ENCODE assay signal across 15 cellular contexts in genomic region chr11:125162743-125163142, GRCh38. TPM values are rescaled to one million over a fixed set of nuclear protein-coding genes. Genes with fewer than 3 reads are reported as not detected.
DNase-seq lines count a peak whose midpoint lies in the region; ATAC-seq and TF ChIP-seq lines count a peak whose summit lies in the region.
"Had no signal": no experiment of that assay in that cellular context is flagged by ENCODE, and none has a peak within 500 bp of the region (broad histone marks: within the 10 kb centered on the region; RNA-seq: fewer than 3 reads in every experiment).

No MANE protein-coding gene starts in this region.

- peaks cover 4% of the 10 kb centered on the region; the same call in 1 of the 2 replicates for H3F3A ChIP-seq in GM23338 (replicated peaks; ENCODE audit: low read depth)

- no peaks in the 10 kb centered on the region for H3K9me3 ChIP-seq in HUES6 (ENCODE audit: control insufficient read depth, insufficient read depth, low read depth, low read length)
- no peaks in the 10 kb centered on the region for H3K9me3 ChIP-seq in iPS-20b (ENCODE audit: insufficient read depth, low read depth, low read length)
- H3K9me3 ChIP-seq: MG63 had no signal

- no peaks in the 10 kb centered on the region for H4K20me1 ChIP-seq in GM23338 (replicated peaks; ENCODE audit: insufficient read depth)

- H3K27ac Mint-ChIP-seq in GM23338 = peak overlapping the region; percentile 79; the same call in 1 of the 2 replicates
- H3K27ac Mint-ChIP-seq in neural crest cell (ENCODE audit: unreplicated experiment) = peak overlapping the region; percentile 60

- no peaks in the 10 kb centered on the region for H3K36me3 ChIP-seq in GM23338 (ENCODE audit: insufficient read depth)
- H3K36me3 ChIP-seq in HUES6 (ENCODE audit: control insufficient read depth, insufficient read depth, low read length) = no peaks in the 10 kb centered on the region
- H3K36me3 ChIP-seq in iPS-20b (ENCODE audit: insufficient read depth, low read depth, low read length) = no peaks in the 10 kb centered on the region

- H3K4me1 Mint-ChIP-seq in GM23338 = peaks cover 53% of the 10 kb centered on the region
- H3K4me1 Mint-ChIP-seq in neural crest cell = peaks cover 57% of the 10 kb centered on the region

- H3K27ac ChIP-seq in GM23338 (ENCODE audit: low read depth) = no peak overlapping the region
- no peak overlapping the region for H3K27ac ChIP-seq in HUES6 (ENCODE audit: low read depth, low read length)
- H3K27ac ChIP-seq in iPS-20b (ENCODE audit: low read length) = peak overlapping the region; percentile 80

- H3K27me3 ChIP-seq in GM23338 (ENCODE audit: insufficient read depth) = peaks cover 27% of the 10 kb centered on the region
- peaks cover 27% of the 10 kb centered on the region for H3K27me3 ChIP-seq in HUES6 (ENCODE audit: control insufficient read depth, insufficient read depth, low read length)
- peaks cover 26% of the 10 kb centered on the region for H3K27me3 ChIP-seq in iPS-20b (ENCODE audit: insufficient read depth, low read length)
- H3K27me3 ChIP-seq: MG63 had no signal

- H2AFZ ChIP-seq in GM23338 = no peak overlapping the region

- no peaks in the 10 kb centered on the region for H3K9me3 Mint-ChIP-seq in GM23338
- no peaks in the 10 kb centered on the region for H3K9me3 Mint-ChIP-seq in neural crest cell

- H3K4me3 Mint-ChIP-seq in GM23338 (peak overlapping the region; percentile 74), neural crest cell (peak overlapping the region; percentile 92)

- H3K9ac ChIP-seq in HUES6 (ENCODE audit: low read length) = no peak overlapping the region
- H3K9ac ChIP-seq in iPS-20b (ENCODE audit: low read depth, low read length) = peak overlapping the region; percentile 83; the same call in 1 of the 2 replicates

- no peaks in the 10 kb centered on the region for H3K36me3 Mint-ChIP-seq in GM23338 (ENCODE audit: low read depth)
- H3K36me3 Mint-ChIP-seq in neural crest cell (ENCODE audit: low read depth) = no peaks in the 10 kb centered on the region

- H3K4me2 ChIP-seq in GM23338 = peak overlapping the region; percentile 97

- H3K27me3 Mint-ChIP-seq in GM23338 (ENCODE audit: insufficient read depth, low read depth, poor library complexity) (peaks cover 38% of the 10 kb centered on the region), neural crest cell (ENCODE audit: low read depth) (peaks cover 12% of the 10 kb centered on the region)

- TF ChIP-seq CTCF in GM23338 (conservative IDR thresholded peaks at IDR 0.05; ENCODE audit: low read depth in 2 of 2) (no peak), neural crest cell (conservative IDR thresholded peaks at IDR 0.05) (no peak)

- no peaks in the 10 kb centered on the region for H3K9me2 ChIP-seq in GM23338 (ENCODE audit: insufficient read depth)

- no peaks in the 10 kb centered on the region for H3K79me2 ChIP-seq in GM23338 (replicated peaks; ENCODE audit: insufficient read depth)

- H3K4me1 ChIP-seq in GM23338 (ENCODE audit: insufficient read depth) (peaks cover 40% of the 10 kb centered on the region), HUES6 (ENCODE audit: control insufficient read depth, insufficient read depth, low read length) (peaks cover 28% of the 10 kb centered on the region), iPS-20b (ENCODE audit: insufficient read depth, low read length) (peaks cover 30% of the 10 kb centered on the region)

- peak; percentile 1; the same call in 2 of the 3 replicates for ATAC-seq in GM23338
- ATAC-seq in HG03097 (IDR thresholded peaks at IDR 0.05; ENCODE audit: low FRiP score, unreplicated experiment) = no peak
- ATAC-seq: GM12878 had no signal

- no peak overlapping the region; the same call in 1 of the 2 replicates for H3K4me3 ChIP-seq in GM23338
- H3K4me3 ChIP-seq in HUES6 (ENCODE audit: low read depth, low read length) = peak overlapping the region; percentile 65
- H3K4me3 ChIP-seq in iPS-20b (ENCODE audit: low read length) = peak overlapping the region; percentile 63
- H3K4me3 ChIP-seq: GM12878, MG63 had no signal

- DNase-seq in GM23338 (ENCODE audit: low spot score) = peak; percentile 73
- peak; percentile 23 for DNase-seq in neural crest cell (ENCODE audit: low read depth, low spot score)
- DNase-seq in HCEC 1CT = no peak
- no peak for DNase-seq in anterior cingulate cortex (lab: John Stamatoyannopoulos, UW)
- DNase-seq in NCI-H146 treated with DMSO at 0.1 percent for 48 hours (lab: John Stamatoyannopoulos, UW; ENCODE audit: unreplicated experiment) = no peak
- DNase-seq: DMS53, MG63, NCI-H1105, NCI-H2029 treated with DMSO at 0.1 percent for 48 hours, NCI-H510A, SHP77 had no signal

TF ChIP-seq in GM23338, 12 proteins besides CTCF, POLR2A, EP300 and RAD21 (continues in another document):
- TF ChIP-seq, protein P1, sequence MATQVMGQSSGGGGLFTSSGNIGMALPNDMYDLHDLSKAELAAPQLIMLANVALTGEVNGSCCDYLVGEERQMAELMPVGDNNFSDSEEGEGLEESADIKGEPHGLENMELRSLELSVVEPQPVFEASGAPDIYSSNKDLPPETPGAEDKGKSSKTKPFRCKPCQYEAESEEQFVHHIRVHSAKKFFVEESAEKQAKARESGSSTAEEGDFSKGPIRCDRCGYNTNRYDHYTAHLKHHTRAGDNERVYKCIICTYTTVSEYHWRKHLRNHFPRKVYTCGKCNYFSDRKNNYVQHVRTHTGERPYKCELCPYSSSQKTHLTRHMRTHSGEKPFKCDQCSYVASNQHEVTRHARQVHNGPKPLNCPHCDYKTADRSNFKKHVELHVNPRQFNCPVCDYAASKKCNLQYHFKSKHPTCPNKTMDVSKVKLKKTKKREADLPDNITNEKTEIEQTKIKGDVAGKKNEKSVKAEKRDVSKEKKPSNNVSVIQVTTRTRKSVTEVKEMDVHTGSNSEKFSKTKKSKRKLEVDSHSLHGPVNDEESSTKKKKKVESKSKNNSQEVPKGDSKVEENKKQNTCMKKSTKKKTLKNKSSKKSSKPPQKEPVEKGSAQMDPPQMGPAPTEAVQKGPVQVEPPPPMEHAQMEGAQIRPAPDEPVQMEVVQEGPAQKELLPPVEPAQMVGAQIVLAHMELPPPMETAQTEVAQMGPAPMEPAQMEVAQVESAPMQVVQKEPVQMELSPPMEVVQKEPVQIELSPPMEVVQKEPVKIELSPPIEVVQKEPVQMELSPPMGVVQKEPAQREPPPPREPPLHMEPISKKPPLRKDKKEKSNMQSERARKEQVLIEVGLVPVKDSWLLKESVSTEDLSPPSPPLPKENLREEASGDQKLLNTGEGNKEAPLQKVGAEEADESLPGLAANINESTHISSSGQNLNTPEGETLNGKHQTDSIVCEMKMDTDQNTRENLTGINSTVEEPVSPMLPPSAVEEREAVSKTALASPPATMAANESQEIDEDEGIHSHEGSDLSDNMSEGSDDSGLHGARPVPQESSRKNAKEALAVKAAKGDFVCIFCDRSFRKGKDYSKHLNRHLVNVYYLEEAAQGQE (IDR thresholded peaks at IDR 0.05; ENCODE audit: unreplicated experiment) = no peak
- TF ChIP-seq JUNB (IDR thresholded peaks at IDR 0.05; ENCODE audit: unreplicated experiment) = no peak
- TF ChIP-seq CREB1 (CRISPR knock-in tag; IDR thresholded peaks at IDR 0.05; ENCODE audit: low read depth) = no peak
- TF ChIP-seq POLR2AphosphoS5 (IDR thresholded peaks at IDR 0.05; ENCODE audit: low read depth) = no peak

RNA-seq across cellular contexts. Expression of gene PKNOX2, which starts 1.8 kb away (rescaled TPM):
- total RNA-seq in GM23338 (2014; rRNA removed; shearing (Covaris generic)) = 0.43 and 0.83 TPM in 2 replicates
- 0.35 and 0.42 TPM in 2 replicates for polyA plus RNA-seq in GM23338 (2016; fragmentation: Nextera tagmentation; extraction: Ambion mirVana)
- total RNA-seq in neural crest cell = 21.5 and 23.5 TPM in 2 replicates
- total RNA-seq: GM12878 had no signal
- polyA plus RNA-seq: GM12878 had no signal

RNA-seq across cellular contexts. Expression of gene TMEM218, which starts 51.3 kb away (rescaled TPM):
- 13.4 and 23.7 TPM in 2 replicates for total RNA-seq in GM23338 (2014; rRNA removed; shearing (Covaris generic))
- polyA plus RNA-seq in GM23338 (2016; fragmentation: Nextera tagmentation; extraction: Ambion mirVana) = 23.8 and 24.2 TPM in 2 replicates
- 30.4 and 34.6 TPM in 2 replicates for total RNA-seq in neural crest cell

Comparison
In these comparisons a context has a peak if more than half of its experiments do, and no peak if none do; other contexts are left out.
1. DNase-seq: peak in GM23338 (single experiment) and neural crest cell (single experiment); none in HCEC 1CT (single experiment), anterior cingulate cortex (0 of 58) and NCI-H146 treated with DMSO at 0.1 percent for 48 hours (single experiment).
2. RNA of gene PKNOX2, which starts 1.8 kb away (total RNA-seq): 21.5 to 23.5 TPM in neural crest cell; 0.43 to 0.83 TPM in GM23338; every median in the first group is over 10 times any median in the second.